8 cellular contexts compared by ENCODE assay signal in the genomic region with DNA sequence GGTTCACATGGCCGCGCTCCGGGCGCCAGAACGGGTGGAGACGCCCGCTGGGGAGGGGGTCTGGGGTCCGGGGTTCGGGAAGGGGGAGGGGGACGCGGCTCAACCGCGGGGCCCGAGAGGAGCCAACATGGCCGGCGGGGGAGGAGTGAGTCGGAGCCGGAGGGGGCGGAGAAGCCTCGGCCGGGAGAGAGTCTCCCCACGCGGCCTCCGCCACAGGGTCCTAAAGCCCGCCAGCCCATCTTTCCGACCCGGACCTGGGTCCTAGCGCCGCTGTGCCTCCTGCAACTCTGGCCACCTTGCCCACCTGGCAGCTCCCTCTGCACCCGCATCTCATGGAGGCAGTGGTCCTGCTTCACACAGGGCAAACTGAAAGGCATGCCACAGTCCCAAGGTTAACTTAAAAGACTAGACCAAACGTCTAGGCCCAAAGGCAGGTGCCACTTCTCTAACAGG. TPM values are rescaled to one million over a fixed set of nuclear protein-coding genes. Genes with fewer than 3 reads are reported as not detected.
DNase-seq lines count a peak whose midpoint lies in the region; ATAC-seq and TF ChIP-seq lines count a peak whose summit lies in the region.

TSS of gene BAZ2A (minus strand) at position 147 of the 453 bp plus-strand sequence. CDS start 12,796 bp downstream, outside the sequence.

- H3K4me1 ChIP-seq in osteoblast (ENCODE audit: insufficient read depth, low read length) = peaks cover 37% of the 10 kb centered on the region

- peak within 1 kb of the TSS; percentile 98 for H3K4me3 Mint-ChIP-seq in activated naive CD8-positive, alpha-beta T cell treated with anti-CD3 and anti-CD28 coated beads for 36 hours

- peaks cover 18% of the 10 kb centered on the region for H3K36me3 Mint-ChIP-seq in activated naive CD8-positive, alpha-beta T cell treated with anti-CD3 and anti-CD28 coated beads for 36 hours

- peaks cover 11% of the 10 kb centered on the region for H3K36me3 ChIP-seq in osteoblast (ENCODE audit: insufficient read depth, low read length)

- TF ChIP-seq CTCF in GM10266 (IDR thresholded peaks at IDR 0.05; ENCODE audit: control insufficient read depth, insufficient read depth, low read depth, missing control alignments) = no peak
- no peak for TF ChIP-seq CTCF in osteoblast (IDR thresholded peaks at IDR 0.05; ENCODE audit: extremely low read depth, low read depth, low read length)

- H3K79me2 ChIP-seq in osteoblast (ENCODE audit: insufficient read depth, low read length) = peaks cover 93% of the 10 kb centered on the region

- peak within 1 kb of the TSS; percentile 82 for H3K27ac Mint-ChIP-seq in activated naive CD8-positive, alpha-beta T cell treated with anti-CD3 and anti-CD28 coated beads for 36 hours

- no peaks in the 10 kb centered on the region for H3K27me3 Mint-ChIP-seq in activated naive CD8-positive, alpha-beta T cell treated with anti-CD3 and anti-CD28 coated beads for 36 hours

- peak within 1 kb of the TSS; percentile 96 for H3K4me2 ChIP-seq in osteoblast (ENCODE audit: insufficient read depth, low read length)

- H3K4me1 Mint-ChIP-seq in activated naive CD8-positive, alpha-beta T cell treated with anti-CD3 and anti-CD28 coated beads for 36 hours = peaks cover 77% of the 10 kb centered on the region

- DNase-seq in GM10266 (ENCODE audit: extremely low spot score) (peak; percentile 90), NCI-H1105 treated with DMSO at 0.1 percent for 48 hours (lab: John Stamatoyannopoulos, UW) (peak; percentile 56), SW 1271 (lab: John Stamatoyannopoulos, UW) (peak; percentile 55 to 73), head of caudate nucleus (peak; percentile 92 to 99 (median 97)), osteoblast (ENCODE audit: insufficient read length, low spot score, missing footprints) (peak; percentile 98)
- peak; percentile 88 for DNase-seq in activated naive CD8-positive, alpha-beta T cell treated with anti-CD3 and anti-CD28 coated beads for 36 hours

- peak within 1 kb of the TSS; percentile 93 for H3K4me3 ChIP-seq in osteoblast (ENCODE audit: insufficient read depth, low read length)

- intact Hi-C loops in head of caudate nucleus (cut with DNase I) = loop anchor here (10.0 kb wide), 1 partner anchor 95 kb away; the partner anchor contains the start of gene NACA

- H3K27me3 ChIP-seq in osteoblast (ENCODE audit: insufficient read depth, low read length) = no peaks in the 10 kb centered on the region

- peak; percentile 42 for ATAC-seq in HG02623 (IDR thresholded peaks at IDR 0.05; ENCODE audit: unreplicated experiment)

- peak within 1 kb of the TSS; percentile 77 for H2AFZ ChIP-seq in osteoblast (ENCODE audit: low read length)

- H3K9me3 Mint-ChIP-seq in activated naive CD8-positive, alpha-beta T cell treated with anti-CD3 and anti-CD28 coated beads for 36 hours = no peaks in the 10 kb centered on the region

- no peaks in the 10 kb centered on the region for H3K9me3 ChIP-seq in osteoblast (ENCODE audit: low read depth, low read length)

- H4K20me1 ChIP-seq in osteoblast (ENCODE audit: insufficient read depth, low read length) = peaks cover 68% of the 10 kb centered on the region

- H3K27ac ChIP-seq in osteoblast (ENCODE audit: low read depth, low read length) (peak within 1 kb of the TSS; percentile 85), temporal lobe (ENCODE audit: low read depth, low read length) (peak within 1 kb of the TSS; percentile 71)

RNA-seq across cellular contexts. Expression of gene BAZ2A, which starts in this region (rescaled TPM):
- total RNA-seq in activated naive CD8-positive, alpha-beta T cell treated with anti-CD3 and anti-CD28 coated beads for 36 hours = 10 to 100 TPM; 65.4 to 65.8 TPM
- total RNA-seq in osteoblast (49.6 and 51.3 TPM in 2 replicates), temporal lobe (16.5 TPM)

Comparison
In these comparisons a context has a peak if more than half of its experiments do, and no peak if none do; other contexts are left out.
1. Peak in every context shown above with its lines: DNase-seq, ATAC-seq, H3K4me3 ChIP-seq and H3K27ac ChIP-seq.